1 cellular context compared by ENCODE assay signal in the genomic region with DNA sequence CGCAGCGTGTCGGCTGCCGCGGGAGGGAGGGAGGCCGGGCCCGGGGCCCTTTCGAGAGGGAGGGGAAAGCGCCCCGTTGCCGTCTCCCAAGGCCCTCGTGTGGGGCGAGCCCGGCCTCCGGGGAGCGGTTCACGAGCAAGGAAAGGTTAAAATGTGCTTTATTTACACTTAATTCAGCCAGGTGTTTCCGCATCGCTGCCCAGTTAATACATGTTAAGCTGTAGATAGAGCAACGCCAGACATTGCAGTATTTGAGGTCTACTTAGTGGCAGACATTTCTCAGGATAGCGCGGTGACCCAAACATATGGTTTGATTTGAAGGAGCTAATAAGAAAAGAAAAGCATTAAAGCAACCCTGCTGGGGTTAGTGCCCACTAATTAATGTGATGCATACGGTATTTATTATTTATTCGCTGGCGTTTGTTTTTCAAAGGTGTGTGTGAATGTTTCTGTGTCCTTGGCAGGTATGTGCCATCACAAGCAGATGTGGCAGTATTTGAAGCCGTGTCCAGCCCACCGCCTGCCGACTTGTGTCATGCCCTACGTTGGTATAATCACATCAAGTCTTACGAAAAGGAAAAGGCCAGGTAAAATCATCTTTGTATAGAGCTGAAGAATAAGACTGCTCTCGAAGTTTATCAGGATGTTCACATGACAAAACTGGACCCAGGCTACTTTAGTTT.
TF ChIP-seq lines count a peak whose summit lies in the region.

No MANE protein-coding gene starts in this region.

TF ChIP-seq in HepG2, 621 proteins besides CTCF, POLR2A, EP300 and RAD21 (continued from another document and continues in another):
- TF ChIP-seq, protein P1, sequence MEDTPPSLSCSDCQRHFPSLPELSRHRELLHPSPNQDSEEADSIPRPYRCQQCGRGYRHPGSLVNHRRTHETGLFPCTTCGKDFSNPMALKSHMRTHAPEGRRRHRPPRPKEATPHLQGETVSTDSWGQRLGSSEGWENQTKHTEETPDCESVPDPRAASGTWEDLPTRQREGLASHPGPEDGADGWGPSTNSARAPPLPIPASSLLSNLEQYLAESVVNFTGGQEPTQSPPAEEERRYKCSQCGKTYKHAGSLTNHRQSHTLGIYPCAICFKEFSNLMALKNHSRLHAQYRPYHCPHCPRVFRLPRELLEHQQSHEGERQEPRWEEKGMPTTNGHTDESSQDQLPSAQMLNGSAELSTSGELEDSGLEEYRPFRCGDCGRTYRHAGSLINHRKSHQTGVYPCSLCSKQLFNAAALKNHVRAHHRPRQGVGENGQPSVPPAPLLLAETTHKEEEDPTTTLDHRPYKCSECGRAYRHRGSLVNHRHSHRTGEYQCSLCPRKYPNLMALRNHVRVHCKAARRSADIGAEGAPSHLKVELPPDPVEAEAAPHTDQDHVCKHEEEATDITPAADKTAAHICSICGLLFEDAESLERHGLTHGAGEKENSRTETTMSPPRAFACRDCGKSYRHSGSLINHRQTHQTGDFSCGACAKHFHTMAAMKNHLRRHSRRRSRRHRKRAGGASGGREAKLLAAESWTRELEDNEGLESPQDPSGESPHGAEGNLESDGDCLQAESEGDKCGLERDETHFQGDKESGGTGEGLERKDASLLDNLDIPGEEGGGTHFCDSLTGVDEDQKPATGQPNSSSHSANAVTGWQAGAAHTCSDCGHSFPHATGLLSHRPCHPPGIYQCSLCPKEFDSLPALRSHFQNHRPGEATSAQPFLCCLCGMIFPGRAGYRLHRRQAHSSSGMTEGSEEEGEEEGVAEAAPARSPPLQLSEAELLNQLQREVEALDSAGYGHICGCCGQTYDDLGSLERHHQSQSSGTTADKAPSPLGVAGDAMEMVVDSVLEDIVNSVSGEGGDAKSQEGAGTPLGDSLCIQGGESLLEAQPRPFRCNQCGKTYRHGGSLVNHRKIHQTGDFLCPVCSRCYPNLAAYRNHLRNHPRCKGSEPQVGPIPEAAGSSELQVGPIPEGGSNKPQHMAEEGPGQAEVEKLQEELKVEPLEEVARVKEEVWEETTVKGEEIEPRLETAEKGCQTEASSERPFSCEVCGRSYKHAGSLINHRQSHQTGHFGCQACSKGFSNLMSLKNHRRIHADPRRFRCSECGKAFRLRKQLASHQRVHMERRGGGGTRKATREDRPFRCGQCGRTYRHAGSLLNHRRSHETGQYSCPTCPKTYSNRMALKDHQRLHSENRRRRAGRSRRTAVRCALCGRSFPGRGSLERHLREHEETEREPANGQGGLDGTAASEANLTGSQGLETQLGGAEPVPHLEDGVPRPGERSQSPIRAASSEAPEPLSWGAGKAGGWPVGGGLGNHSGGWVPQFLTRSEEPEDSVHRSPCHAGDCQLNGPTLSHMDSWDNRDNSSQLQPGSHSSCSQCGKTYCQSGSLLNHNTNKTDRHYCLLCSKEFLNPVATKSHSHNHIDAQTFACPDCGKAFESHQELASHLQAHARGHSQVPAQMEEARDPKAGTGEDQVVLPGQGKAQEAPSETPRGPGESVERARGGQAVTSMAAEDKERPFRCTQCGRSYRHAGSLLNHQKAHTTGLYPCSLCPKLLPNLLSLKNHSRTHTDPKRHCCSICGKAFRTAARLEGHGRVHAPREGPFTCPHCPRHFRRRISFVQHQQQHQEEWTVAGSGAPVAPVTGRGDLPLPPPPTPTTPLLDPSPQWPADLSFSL (CRISPR knock-in tag; IDR thresholded peaks at IDR 0.05), result no peak
- TF ChIP-seq ZNF709 (CRISPR knock-in tag; IDR thresholded peaks at IDR 0.05) (no peak), HNRNPUL1 (IDR thresholded peaks at IDR 0.05; ENCODE audit: low read depth, low read length) (no peak), CEBPG (CRISPR knock-in tag; IDR thresholded peaks at IDR 0.05) (no peak), SOX5 (CRISPR knock-in tag; IDR thresholded peaks at IDR 0.05; ENCODE audit: borderline replicate concordance) (no peak), HDAC6 (IDR thresholded peaks at IDR 0.05; ENCODE audit: low read depth, low read length) (no peak), MAFK (conservative IDR thresholded peaks at IDR 0.05 in 1 of 2, IDR thresholded peaks at IDR 0.05 in 1 of 2; ENCODE audit: low read length in 2 of 2) (no peak), SALL2 (CRISPR knock-in tag; IDR thresholded peaks at IDR 0.05) (no peak), SMAD3 (CRISPR knock-in tag; IDR thresholded peaks at IDR 0.05) (no peak), MYNN (CRISPR knock-in tag; IDR thresholded peaks at IDR 0.05; ENCODE audit: low read depth) (no peak), ZNF260 (CRISPR knock-in tag; IDR thresholded peaks at IDR 0.05; ENCODE audit: borderline replicate concordance, low read depth) (no peak), HOXA5 (CRISPR knock-in tag; IDR thresholded peaks at IDR 0.05) (no peak), HOXA3 (CRISPR knock-in tag; IDR thresholded peaks at IDR 0.05) (no peak), ESRRA (CRISPR knock-in tag; IDR thresholded peaks at IDR 0.05; ENCODE audit: low read depth) (no peak), ETV6 (CRISPR knock-in tag; conservative IDR thresholded peaks at IDR 0.05) (no peak), ZNF430 (CRISPR knock-in tag; IDR thresholded peaks at IDR 0.05) (peak; percentile 67; the same call in 1 of the 2 replicates), ZNF180 (CRISPR knock-in tag; IDR thresholded peaks at IDR 0.05; ENCODE audit: borderline replicate concordance, low read depth) (no peak), CBFB (CRISPR knock-in tag; IDR thresholded peaks at IDR 0.05) (no peak), FIP1L1 (IDR thresholded peaks at IDR 0.05; ENCODE audit: borderline replicate concordance, insufficient read depth, low read depth, low read length) (no peak), NFIC (IDR thresholded peaks at IDR 0.05; ENCODE audit: low read length) (no peak), HHEX (CRISPR knock-in tag; IDR thresholded peaks at IDR 0.05) (no peak), ZSCAN21 (CRISPR knock-in tag; IDR thresholded peaks at IDR 0.05; ENCODE audit: borderline replicate concordance) (peak; percentile 45; the same call in 1 of the 2 replicates), ZFP1 (CRISPR knock-in tag; IDR thresholded peaks at IDR 0.05) (no peak), HMG20B (CRISPR knock-in tag; conservative IDR thresholded peaks at IDR 0.05) (no peak), ATRX (CRISPR knock-in tag; IDR thresholded peaks at IDR 0.05; ENCODE audit: borderline replicate concordance) (no peak), TBL1XR1 (IDR thresholded peaks at IDR 0.05; ENCODE audit: borderline replicate concordance, low read length, partially characterized antibody) (no peak), JARID2 (CRISPR knock-in tag; IDR thresholded peaks at IDR 0.05; ENCODE audit: insufficient replicate concordance) (no peak), ZNF781 (CRISPR knock-in tag; IDR thresholded peaks at IDR 0.05; ENCODE audit: borderline replicate concordance, not compliant biosample characterization) (peak; percentile 13), POLR2AphosphoS5 (IDR thresholded peaks at IDR 0.05; ENCODE audit: low read depth, low read length) (no peak; the same call in 1 of the 2 replicates), SSRP1 (CRISPR knock-in tag; IDR thresholded peaks at IDR 0.05) (0 out of 2 replicates have a peak, but pooled peaks have one; percentile 70), ZNF891 (CRISPR knock-in tag; IDR thresholded peaks at IDR 0.05) (no peak), ZBTB38 (CRISPR knock-in tag; IDR thresholded peaks at IDR 0.05) (no peak), ZNF775 (CRISPR knock-in tag; IDR thresholded peaks at IDR 0.05; ENCODE audit: borderline replicate concordance) (peak; percentile 38; the same call in 1 of the 2 replicates), ZSCAN12 (CRISPR knock-in tag; IDR thresholded peaks at IDR 0.05) (no peak), ZNF350 (CRISPR knock-in tag; IDR thresholded peaks at IDR 0.05; ENCODE audit: borderline replicate concordance, low read depth) (no peak), MAF1 (CRISPR knock-in tag; IDR thresholded peaks at IDR 0.05; ENCODE audit: borderline replicate concordance) (no peak), ATF7-NPFF (CRISPR knock-in tag; IDR thresholded peaks at IDR 0.05; ENCODE audit: low read depth) (no peak), ZBTB7B (CRISPR knock-in tag; IDR thresholded peaks at IDR 0.05) (no peak), IKZF4 (CRISPR knock-in tag; IDR thresholded peaks at IDR 0.05; ENCODE audit: borderline replicate concordance, low read depth, not compliant biosample characterization) (no peak), ZNF441 (CRISPR knock-in tag; IDR thresholded peaks at IDR 0.05; ENCODE audit: borderline replicate concordance) (no peak), ZNF776 (CRISPR knock-in tag; IDR thresholded peaks at IDR 0.05) (0 out of 2 replicates have a peak, but pooled peaks have one; percentile 2), TBX2 (CRISPR knock-in tag; IDR thresholded peaks at IDR 0.05; ENCODE audit: borderline replicate concordance) (no peak), ZNF143 (CRISPR knock-in tag; IDR thresholded peaks at IDR 0.05) (no peak), PCBP2 (optimal IDR thresholded peaks at IDR 0.05; ENCODE audit: low read depth, low read length, poor library complexity, severe bottlenecking) (no peak), RXRA (CRISPR knock-in tag; IDR thresholded peaks at IDR 0.05) (no peak), ZMYM2 (CRISPR knock-in tag; IDR thresholded peaks at IDR 0.05) (peak; percentile 56; the same call in 1 of the 2 replicates), NFRKB (IDR thresholded peaks at IDR 0.05) (no peak), RAD51 (IDR thresholded peaks at IDR 0.05; ENCODE audit: borderline replicate concordance) (no peak), ETV5 (CRISPR knock-in tag; IDR thresholded peaks at IDR 0.05; ENCODE audit: borderline replicate concordance) (no peak), RARA (CRISPR knock-in tag; IDR thresholded peaks at IDR 0.05) (no peak; the same call in 1 of the 2 replicates)
- TF ChIP-seq, protein P2, sequence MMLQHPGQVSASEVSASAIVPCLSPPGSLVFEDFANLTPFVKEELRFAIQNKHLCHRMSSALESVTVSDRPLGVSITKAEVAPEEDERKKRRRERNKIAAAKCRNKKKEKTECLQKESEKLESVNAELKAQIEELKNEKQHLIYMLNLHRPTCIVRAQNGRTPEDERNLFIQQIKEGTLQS (CRISPR knock-in tag; IDR thresholded peaks at IDR 0.05), result no peak
- TF ChIP-seq, protein P3, sequence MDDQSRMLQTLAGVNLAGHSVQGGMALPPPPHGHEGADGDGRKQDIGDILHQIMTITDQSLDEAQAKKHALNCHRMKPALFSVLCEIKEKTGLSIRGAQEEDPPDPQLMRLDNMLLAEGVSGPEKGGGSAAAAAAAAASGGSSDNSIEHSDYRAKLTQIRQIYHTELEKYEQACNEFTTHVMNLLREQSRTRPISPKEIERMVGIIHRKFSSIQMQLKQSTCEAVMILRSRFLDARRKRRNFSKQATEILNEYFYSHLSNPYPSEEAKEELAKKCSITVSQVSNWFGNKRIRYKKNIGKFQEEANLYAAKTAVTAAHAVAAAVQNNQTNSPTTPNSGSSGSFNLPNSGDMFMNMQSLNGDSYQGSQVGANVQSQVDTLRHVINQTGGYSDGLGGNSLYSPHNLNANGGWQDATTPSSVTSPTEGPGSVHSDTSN (CRISPR knock-in tag; IDR thresholded peaks at IDR 0.05; ENCODE audit: borderline replicate concordance), result no peak
- TF ChIP-seq, protein P4, sequence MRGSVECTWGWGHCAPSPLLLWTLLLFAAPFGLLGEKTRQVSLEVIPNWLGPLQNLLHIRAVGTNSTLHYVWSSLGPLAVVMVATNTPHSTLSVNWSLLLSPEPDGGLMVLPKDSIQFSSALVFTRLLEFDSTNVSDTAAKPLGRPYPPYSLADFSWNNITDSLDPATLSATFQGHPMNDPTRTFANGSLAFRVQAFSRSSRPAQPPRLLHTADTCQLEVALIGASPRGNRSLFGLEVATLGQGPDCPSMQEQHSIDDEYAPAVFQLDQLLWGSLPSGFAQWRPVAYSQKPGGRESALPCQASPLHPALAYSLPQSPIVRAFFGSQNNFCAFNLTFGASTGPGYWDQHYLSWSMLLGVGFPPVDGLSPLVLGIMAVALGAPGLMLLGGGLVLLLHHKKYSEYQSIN (CRISPR knock-in tag; IDR thresholded peaks at IDR 0.05; ENCODE audit: borderline replicate concordance), result no peak
- TF ChIP-seq, protein P5, sequence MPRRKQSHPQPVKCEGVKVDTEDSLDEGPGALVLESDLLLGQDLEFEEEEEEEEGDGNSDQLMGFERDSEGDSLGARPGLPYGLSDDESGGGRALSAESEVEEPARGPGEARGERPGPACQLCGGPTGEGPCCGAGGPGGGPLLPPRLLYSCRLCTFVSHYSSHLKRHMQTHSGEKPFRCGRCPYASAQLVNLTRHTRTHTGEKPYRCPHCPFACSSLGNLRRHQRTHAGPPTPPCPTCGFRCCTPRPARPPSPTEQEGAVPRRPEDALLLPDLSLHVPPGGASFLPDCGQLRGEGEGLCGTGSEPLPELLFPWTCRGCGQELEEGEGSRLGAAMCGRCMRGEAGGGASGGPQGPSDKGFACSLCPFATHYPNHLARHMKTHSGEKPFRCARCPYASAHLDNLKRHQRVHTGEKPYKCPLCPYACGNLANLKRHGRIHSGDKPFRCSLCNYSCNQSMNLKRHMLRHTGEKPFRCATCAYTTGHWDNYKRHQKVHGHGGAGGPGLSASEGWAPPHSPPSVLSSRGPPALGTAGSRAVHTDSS (CRISPR knock-in tag; conservative IDR thresholded peaks at IDR 0.05), result no peak
- TF ChIP-seq, protein P6, sequence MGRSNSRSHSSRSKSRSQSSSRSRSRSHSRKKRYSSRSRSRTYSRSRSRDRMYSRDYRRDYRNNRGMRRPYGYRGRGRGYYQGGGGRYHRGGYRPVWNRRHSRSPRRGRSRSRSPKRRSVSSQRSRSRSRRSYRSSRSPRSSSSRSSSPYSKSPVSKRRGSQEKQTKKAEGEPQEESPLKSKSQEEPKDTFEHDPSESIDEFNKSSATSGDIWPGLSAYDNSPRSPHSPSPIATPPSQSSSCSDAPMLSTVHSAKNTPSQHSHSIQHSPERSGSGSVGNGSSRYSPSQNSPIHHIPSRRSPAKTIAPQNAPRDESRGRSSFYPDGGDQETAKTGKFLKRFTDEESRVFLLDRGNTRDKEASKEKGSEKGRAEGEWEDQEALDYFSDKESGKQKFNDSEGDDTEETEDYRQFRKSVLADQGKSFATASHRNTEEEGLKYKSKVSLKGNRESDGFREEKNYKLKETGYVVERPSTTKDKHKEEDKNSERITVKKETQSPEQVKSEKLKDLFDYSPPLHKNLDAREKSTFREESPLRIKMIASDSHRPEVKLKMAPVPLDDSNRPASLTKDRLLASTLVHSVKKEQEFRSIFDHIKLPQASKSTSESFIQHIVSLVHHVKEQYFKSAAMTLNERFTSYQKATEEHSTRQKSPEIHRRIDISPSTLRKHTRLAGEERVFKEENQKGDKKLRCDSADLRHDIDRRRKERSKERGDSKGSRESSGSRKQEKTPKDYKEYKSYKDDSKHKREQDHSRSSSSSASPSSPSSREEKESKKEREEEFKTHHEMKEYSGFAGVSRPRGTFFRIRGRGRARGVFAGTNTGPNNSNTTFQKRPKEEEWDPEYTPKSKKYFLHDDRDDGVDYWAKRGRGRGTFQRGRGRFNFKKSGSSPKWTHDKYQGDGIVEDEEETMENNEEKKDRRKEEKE (IDR thresholded peaks at IDR 0.05), result no peak
- TF ChIP-seq, protein P7, sequence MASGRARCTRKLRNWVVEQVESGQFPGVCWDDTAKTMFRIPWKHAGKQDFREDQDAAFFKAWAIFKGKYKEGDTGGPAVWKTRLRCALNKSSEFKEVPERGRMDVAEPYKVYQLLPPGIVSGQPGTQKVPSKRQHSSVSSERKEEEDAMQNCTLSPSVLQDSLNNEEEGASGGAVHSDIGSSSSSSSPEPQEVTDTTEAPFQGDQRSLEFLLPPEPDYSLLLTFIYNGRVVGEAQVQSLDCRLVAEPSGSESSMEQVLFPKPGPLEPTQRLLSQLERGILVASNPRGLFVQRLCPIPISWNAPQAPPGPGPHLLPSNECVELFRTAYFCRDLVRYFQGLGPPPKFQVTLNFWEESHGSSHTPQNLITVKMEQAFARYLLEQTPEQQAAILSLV (CRISPR knock-in tag; IDR thresholded peaks at IDR 0.05; ENCODE audit: borderline replicate concordance), result no peak
- TF ChIP-seq, protein P8, sequence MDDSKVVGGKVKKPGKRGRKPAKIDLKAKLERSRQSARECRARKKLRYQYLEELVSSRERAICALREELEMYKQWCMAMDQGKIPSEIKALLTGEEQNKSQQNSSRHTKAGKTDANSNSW (CRISPR knock-in tag; IDR thresholded peaks at IDR 0.05; ENCODE audit: borderline replicate concordance), result no peak; the same call in 1 of the 2 replicates
